ENCODE assay signal across 1 cellular context in genomic region chr1:2388004-2388913, GRCh38.
TF ChIP-seq lines count a peak whose summit lies in the region.

No MANE protein-coding gene starts in this region.

TF ChIP-seq in GM12878, 131 proteins besides CTCF, POLR2A, EP300 and RAD21 (continues in another document):
- TF ChIP-seq EED (IDR thresholded peaks at IDR 0.05; ENCODE audit: low read depth) (no peak), RAD51 (IDR thresholded peaks at IDR 0.05) (peak; percentile 86), NBN (IDR thresholded peaks at IDR 0.05) (peak; percentile 26; the same call in 1 of the 2 replicates), PAX8 (IDR thresholded peaks at IDR 0.05) (no peak), MYB (IDR thresholded peaks at IDR 0.05; ENCODE audit: borderline replicate concordance, low read depth, low read length) (no peak), CHD2 (IDR thresholded peaks at IDR 0.05; ENCODE audit: borderline replicate concordance, low read depth, low read length) (0 out of 2 replicates have a peak, but pooled peaks have one; percentile 35), SMC3 (IDR thresholded peaks at IDR 0.05; ENCODE audit: borderline replicate concordance, low read length) (no peak), BHLHE40 (IDR thresholded peaks at IDR 0.05; ENCODE audit: borderline replicate concordance in 1 of 2, low read depth in 2 of 2, low read length in 1 of 2) (peak; percentile 89 to 91), CBX5 (IDR thresholded peaks at IDR 0.05; ENCODE audit: low read depth) (no peak), STAT3 (IDR thresholded peaks at IDR 0.05; ENCODE audit: low read depth, low read length) (no peak), MEF2B (IDR thresholded peaks at IDR 0.05; ENCODE audit: partially characterized antibody, poor library complexity, severe bottlenecking) (peak; percentile 76), POLR2AphosphoS2 (IDR thresholded peaks at IDR 0.05; ENCODE audit: low read depth, low read length) (no peak), SREBF2 (IDR thresholded peaks at IDR 0.05; ENCODE audit: low read length) (no peak), MXI1 (IDR thresholded peaks at IDR 0.05; ENCODE audit: low read depth, low read length) (no peak), JUNB (IDR thresholded peaks at IDR 0.05) (no peak), KAT2A (conservative IDR thresholded peaks at IDR 0.05; ENCODE audit: control insufficient read depth, low read depth, low read length) (no peak), EZH2 (IDR thresholded peaks at IDR 0.05; ENCODE audit: borderline replicate concordance, control insufficient read depth, low read depth, low read length) (no peak), SMAD1 (IDR thresholded peaks at IDR 0.05; ENCODE audit: low read depth, partially characterized antibody) (peak; percentile 50), PAX5 (IDR thresholded peaks at IDR 0.05; ENCODE audit: borderline replicate concordance, low read depth, low read length) (peak; percentile 66; the same call in 1 of the 2 replicates), SMAD5 (IDR thresholded peaks at IDR 0.05; ENCODE audit: low read depth) (0 out of 2 replicates have a peak, but pooled peaks have one; percentile 23), DPF2 (IDR thresholded peaks at IDR 0.05) (no peak), RFX5 (IDR thresholded peaks at IDR 0.05; ENCODE audit: low read depth, low read length) (no peak), CREM (IDR thresholded peaks at IDR 0.05; ENCODE audit: low read depth) (peak; percentile 72), CHD4 (IDR thresholded peaks at IDR 0.05) (no peak), HDAC6 (IDR thresholded peaks at IDR 0.05; ENCODE audit: unreplicated experiment) (no peak), IKZF2 (IDR thresholded peaks at IDR 0.05) (no peak), ATF7 (IDR thresholded peaks at IDR 0.05; ENCODE audit: low read depth) (peak; percentile 28; the same call in 1 of the 2 replicates), TCF7 (IDR thresholded peaks at IDR 0.05; ENCODE audit: borderline replicate concordance) (no peak), FOS (IDR thresholded peaks at IDR 0.05; ENCODE audit: borderline replicate concordance, extremely low read depth, insufficient read length) (no peak), IRF4 (IDR thresholded peaks at IDR 0.05; ENCODE audit: low read depth, low read length) (no peak), HDAC2 (IDR thresholded peaks at IDR 0.05) (no peak), TCF3 (IDR thresholded peaks at IDR 0.05; ENCODE audit: borderline replicate concordance, insufficient read depth, low read depth, low read length) (no peak), RELB (IDR thresholded peaks at IDR 0.05; ENCODE audit: low read depth) (peak; percentile 55; the same call in 1 of the 2 replicates), TAF1 (IDR thresholded peaks at IDR 0.05; ENCODE audit: borderline replicate concordance, low read depth, low read length) (0 out of 2 replicates have a peak, but pooled peaks have one; percentile 14), CREB1 (IDR thresholded peaks at IDR 0.05; ENCODE audit: low read depth) (peak; percentile 59; the same call in 1 of the 2 replicates), SUPT20H (IDR thresholded peaks at IDR 0.05; ENCODE audit: borderline replicate concordance, control insufficient read depth, low read depth, low read length) (no peak), YY1 (IDR thresholded peaks at IDR 0.05; ENCODE audit: low read depth, low read length) (peak; percentile 83), GABPA (IDR thresholded peaks at IDR 0.05; ENCODE audit: low read depth) (no peak), ZSCAN29 (IDR thresholded peaks at IDR 0.05) (no peak)
- TF ChIP-seq, protein P1, sequence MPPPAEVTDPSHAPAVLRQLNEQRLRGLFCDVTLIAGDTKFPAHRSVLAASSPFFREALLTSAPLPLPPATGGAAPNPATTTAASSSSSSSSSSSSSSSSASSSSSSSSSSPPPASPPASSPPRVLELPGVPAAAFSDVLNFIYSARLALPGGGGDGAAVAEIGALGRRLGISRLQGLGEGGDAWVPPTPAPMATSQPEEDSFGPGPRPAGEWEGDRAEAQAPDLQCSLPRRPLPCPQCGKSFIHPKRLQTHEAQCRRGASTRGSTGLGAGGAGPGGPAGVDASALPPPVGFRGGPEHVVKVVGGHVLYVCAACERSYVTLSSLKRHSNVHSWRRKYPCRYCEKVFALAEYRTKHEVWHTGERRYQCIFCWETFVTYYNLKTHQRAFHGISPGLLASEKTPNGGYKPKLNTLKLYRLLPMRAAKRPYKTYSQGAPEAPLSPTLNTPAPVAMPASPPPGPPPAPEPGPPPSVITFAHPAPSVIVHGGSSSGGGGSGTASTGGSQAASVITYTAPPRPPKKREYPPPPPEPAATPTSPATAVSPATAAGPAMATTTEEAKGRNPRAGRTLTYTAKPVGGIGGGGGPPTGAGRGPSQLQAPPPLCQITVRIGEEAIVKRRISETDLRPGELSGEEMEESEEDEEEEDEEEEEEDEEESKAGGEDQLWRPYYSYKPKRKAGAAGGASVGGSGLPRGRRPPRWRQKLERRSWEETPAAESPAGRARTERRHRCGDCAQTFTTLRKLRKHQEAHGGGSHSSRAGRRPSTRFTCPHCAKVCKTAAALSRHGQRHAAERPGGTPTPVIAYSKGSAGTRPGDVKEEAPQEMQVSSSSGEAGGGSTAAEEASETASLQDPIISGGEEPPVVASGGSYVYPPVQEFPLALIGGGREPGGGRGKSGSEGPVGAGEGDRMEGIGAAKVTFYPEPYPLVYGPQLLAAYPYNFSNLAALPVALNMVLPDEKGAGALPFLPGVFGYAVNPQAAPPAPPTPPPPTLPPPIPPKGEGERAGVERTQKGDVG (CRISPR knock-in tag; IDR thresholded peaks at IDR 0.05), result no peak
- TF ChIP-seq, protein P2, sequence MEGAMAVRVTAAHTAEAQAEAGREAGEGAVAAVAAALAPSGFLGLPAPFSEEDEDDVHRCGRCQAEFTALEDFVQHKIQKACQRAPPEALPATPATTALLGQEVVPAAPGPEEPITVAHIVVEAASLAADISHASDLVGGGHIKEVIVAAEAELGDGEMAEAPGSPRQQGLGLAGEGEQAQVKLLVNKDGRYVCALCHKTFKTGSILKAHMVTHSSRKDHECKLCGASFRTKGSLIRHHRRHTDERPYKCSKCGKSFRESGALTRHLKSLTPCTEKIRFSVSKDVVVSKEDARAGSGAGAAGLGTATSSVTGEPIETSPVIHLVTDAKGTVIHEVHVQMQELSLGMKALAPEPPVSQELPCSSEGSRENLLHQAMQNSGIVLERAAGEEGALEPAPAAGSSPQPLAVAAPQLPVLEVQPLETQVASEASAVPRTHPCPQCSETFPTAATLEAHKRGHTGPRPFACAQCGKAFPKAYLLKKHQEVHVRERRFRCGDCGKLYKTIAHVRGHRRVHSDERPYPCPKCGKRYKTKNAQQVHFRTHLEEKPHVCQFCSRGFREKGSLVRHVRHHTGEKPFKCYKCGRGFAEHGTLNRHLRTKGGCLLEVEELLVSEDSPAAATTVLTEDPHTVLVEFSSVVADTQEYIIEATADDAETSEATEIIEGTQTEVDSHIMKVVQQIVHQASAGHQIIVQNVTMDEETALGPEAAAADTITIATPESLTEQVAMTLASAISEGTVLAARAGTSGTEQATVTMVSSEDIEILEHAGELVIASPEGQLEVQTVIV (IDR thresholded peaks at IDR 0.05; ENCODE audit: borderline replicate concordance, partially characterized antibody), result no peak
- TF ChIP-seq, protein P3, sequence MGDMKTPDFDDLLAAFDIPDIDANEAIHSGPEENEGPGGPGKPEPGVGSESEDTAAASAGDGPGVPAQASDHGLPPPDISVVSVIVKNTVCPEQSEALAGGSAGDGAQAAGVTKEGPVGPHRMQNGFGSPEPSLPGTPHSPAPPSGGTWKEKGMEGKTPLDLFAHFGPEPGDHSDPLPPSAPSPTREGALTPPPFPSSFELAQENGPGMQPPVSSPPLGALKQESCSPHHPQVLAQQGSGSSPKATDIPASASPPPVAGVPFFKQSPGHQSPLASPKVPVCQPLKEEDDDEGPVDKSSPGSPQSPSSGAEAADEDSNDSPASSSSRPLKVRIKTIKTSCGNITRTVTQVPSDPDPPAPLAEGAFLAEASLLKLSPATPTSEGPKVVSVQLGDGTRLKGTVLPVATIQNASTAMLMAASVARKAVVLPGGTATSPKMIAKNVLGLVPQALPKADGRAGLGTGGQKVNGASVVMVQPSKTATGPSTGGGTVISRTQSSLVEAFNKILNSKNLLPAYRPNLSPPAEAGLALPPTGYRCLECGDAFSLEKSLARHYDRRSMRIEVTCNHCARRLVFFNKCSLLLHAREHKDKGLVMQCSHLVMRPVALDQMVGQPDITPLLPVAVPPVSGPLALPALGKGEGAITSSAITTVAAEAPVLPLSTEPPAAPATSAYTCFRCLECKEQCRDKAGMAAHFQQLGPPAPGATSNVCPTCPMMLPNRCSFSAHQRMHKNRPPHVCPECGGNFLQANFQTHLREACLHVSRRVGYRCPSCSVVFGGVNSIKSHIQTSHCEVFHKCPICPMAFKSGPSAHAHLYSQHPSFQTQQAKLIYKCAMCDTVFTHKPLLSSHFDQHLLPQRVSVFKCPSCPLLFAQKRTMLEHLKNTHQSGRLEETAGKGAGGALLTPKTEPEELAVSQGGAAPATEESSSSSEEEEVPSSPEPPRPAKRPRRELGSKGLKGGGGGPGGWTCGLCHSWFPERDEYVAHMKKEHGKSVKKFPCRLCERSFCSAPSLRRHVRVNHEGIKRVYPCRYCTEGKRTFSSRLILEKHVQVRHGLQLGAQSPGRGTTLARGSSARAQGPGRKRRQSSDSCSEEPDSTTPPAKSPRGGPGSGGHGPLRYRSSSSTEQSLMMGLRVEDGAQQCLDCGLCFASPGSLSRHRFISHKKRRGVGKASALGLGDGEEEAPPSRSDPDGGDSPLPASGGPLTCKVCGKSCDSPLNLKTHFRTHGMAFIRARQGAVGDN (IDR thresholded peaks at IDR 0.05), result peak; percentile 88
- TF ChIP-seq, protein P4, sequence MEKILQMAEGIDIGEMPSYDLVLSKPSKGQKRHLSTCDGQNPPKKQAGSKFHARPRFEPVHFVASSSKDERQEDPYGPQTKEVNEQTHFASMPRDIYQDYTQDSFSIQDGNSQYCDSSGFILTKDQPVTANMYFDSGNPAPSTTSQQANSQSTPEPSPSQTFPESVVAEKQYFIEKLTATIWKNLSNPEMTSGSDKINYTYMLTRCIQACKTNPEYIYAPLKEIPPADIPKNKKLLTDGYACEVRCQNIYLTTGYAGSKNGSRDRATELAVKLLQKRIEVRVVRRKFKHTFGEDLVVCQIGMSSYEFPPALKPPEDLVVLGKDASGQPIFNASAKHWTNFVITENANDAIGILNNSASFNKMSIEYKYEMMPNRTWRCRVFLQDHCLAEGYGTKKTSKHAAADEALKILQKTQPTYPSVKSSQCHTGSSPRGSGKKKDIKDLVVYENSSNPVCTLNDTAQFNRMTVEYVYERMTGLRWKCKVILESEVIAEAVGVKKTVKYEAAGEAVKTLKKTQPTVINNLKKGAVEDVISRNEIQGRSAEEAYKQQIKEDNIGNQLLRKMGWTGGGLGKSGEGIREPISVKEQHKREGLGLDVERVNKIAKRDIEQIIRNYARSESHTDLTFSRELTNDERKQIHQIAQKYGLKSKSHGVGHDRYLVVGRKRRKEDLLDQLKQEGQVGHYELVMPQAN (conservative IDR thresholded peaks at IDR 0.05), result 0 out of 2 replicates have a peak, but pooled peaks have one; percentile 47
- TF ChIP-seq, protein P5, sequence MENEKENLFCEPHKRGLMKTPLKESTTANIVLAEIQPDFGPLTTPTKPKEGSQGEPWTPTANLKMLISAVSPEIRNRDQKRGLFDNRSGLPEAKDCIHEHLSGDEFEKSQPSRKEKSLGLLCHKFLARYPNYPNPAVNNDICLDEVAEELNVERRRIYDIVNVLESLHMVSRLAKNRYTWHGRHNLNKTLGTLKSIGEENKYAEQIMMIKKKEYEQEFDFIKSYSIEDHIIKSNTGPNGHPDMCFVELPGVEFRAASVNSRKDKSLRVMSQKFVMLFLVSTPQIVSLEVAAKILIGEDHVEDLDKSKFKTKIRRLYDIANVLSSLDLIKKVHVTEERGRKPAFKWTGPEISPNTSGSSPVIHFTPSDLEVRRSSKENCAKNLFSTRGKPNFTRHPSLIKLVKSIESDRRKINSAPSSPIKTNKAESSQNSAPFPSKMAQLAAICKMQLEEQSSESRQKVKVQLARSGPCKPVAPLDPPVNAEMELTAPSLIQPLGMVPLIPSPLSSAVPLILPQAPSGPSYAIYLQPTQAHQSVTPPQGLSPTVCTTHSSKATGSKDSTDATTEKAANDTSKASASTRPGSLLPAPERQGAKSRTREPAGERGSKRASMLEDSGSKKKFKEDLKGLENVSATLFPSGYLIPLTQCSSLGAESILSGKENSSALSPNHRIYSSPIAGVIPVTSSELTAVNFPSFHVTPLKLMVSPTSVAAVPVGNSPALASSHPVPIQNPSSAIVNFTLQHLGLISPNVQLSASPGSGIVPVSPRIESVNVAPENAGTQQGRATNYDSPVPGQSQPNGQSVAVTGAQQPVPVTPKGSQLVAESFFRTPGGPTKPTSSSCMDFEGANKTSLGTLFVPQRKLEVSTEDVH (IDR thresholded peaks at IDR 0.05; ENCODE audit: low read depth, partially characterized antibody), result no peak
- TF ChIP-seq, protein P6, sequence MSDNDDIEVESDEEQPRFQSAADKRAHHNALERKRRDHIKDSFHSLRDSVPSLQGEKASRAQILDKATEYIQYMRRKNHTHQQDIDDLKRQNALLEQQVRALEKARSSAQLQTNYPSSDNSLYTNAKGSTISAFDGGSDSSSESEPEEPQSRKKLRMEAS (IDR thresholded peaks at IDR 0.05; ENCODE audit: low read depth, low read length), result 0 out of 2 replicates have a peak, but pooled peaks have one; percentile 33
- TF ChIP-seq, protein P7, sequence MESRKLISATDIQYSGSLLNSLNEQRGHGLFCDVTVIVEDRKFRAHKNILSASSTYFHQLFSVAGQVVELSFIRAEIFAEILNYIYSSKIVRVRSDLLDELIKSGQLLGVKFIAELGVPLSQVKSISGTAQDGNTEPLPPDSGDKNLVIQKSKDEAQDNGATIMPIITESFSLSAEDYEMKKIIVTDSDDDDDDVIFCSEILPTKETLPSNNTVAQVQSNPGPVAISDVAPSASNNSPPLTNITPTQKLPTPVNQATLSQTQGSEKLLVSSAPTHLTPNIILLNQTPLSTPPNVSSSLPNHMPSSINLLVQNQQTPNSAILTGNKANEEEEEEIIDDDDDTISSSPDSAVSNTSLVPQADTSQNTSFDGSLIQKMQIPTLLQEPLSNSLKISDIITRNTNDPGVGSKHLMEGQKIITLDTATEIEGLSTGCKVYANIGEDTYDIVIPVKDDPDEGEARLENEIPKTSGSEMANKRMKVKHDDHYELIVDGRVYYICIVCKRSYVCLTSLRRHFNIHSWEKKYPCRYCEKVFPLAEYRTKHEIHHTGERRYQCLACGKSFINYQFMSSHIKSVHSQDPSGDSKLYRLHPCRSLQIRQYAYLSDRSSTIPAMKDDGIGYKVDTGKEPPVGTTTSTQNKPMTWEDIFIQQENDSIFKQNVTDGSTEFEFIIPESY (IDR thresholded peaks at IDR 0.05), result no peak
